Comparison of ENCODE assay signal across 18 cellular contexts in genomic region chr4:25081866-25082471, GRCh38. TPM values are rescaled to one million over a fixed set of nuclear protein-coding genes. Genes with fewer than 3 reads are reported as not detected.
DNase-seq lines count a peak whose midpoint lies in the region; TF ChIP-seq lines count a peak whose summit lies in the region.
"Had no signal": no experiment of that assay in that cellular context is flagged by ENCODE, and none has a peak within 500 bp of the region (broad histone marks: within the 10 kb centered on the region; RNA-seq: fewer than 3 reads in every experiment).

No MANE protein-coding gene starts in this region.

- H3K9me3 ChIP-seq in HUES64 (ENCODE audit: insufficient read depth, low read depth, low read length): 0 out of 2 replicates have a peak, but pooled peaks cover 5% of the 10 kb centered on the region
- H3K9me3 ChIP-seq in right atrium auricular region: no peaks in the 10 kb centered on the region
- H3K9me3 ChIP-seq in trophoblast cell (ENCODE audit: insufficient read depth, low read depth, low read length): no peaks in the 10 kb centered on the region

- H3K4me1 Mint-ChIP-seq in endothelial cell (ENCODE audit: unreplicated experiment) (peaks cover 6% of the 10 kb centered on the region), HFFc6 (ENCODE audit: low read depth) (no peaks in the 10 kb centered on the region)

- no peak overlapping the region for H2AK5ac ChIP-seq in trophoblast cell (ENCODE audit: low read length)

- H4K8ac ChIP-seq in trophoblast cell (ENCODE audit: low read depth, low read length): no peak overlapping the region

- CTCF ChIA-PET in RWPE1 (lab: Yijun Ruan, JAX): interaction anchor here (0.6 kb wide), 1 partner anchor 105 kb away, joined by 3 read pairs; no protein-coding TSS in a partner anchor

- H3K4me3 Mint-ChIP-seq in endothelial cell (ENCODE audit: unreplicated experiment): peak overlapping the region; percentile 0
- H3K4me3 Mint-ChIP-seq in HFFc6: no peak overlapping the region
- H3K4me3 Mint-ChIP-seq: H9 had no signal

- H3K79me2 ChIP-seq in trophoblast cell (ENCODE audit: control insufficient read depth, insufficient read depth, low read length, poor library complexity): no peaks in the 10 kb centered on the region

- H3K4ac ChIP-seq in trophoblast cell (ENCODE audit: low read depth, low read length): no peak overlapping the region

- no peak overlapping the region for H2BK5ac ChIP-seq in trophoblast cell (ENCODE audit: low read depth, low read length, poor library complexity)

- WGBS in HUES64: 82% methylated on average over 6 of the region's 7 CpGs
- WGBS in trophoblast cell (ENCODE audit: extremely low coverage, insufficient coverage, insufficient read length): no CpG with 5 or more reads among the region's 7 CpGs

- H3K4me2 ChIP-seq in trophoblast cell (ENCODE audit: low read length): no peak overlapping the region

- peaks cover 15% of the 10 kb centered on the region for H3K79me1 ChIP-seq in trophoblast cell (ENCODE audit: low read length)

- peaks cover 4% of the 10 kb centered on the region for H3K36me3 Mint-ChIP-seq in endothelial cell (ENCODE audit: low read depth, unreplicated experiment)
- H3K36me3 Mint-ChIP-seq in HFFc6 (ENCODE audit: low read depth): no peaks in the 10 kb centered on the region

- H3K36me3 ChIP-seq in HUES64 (ENCODE audit: insufficient read depth, low read length): no peaks in the 10 kb centered on the region
- H3K36me3 ChIP-seq in right atrium auricular region: no peaks in the 10 kb centered on the region
- no peaks in the 10 kb centered on the region for H3K36me3 ChIP-seq in trophoblast cell (ENCODE audit: control insufficient read depth in 1 of 2, insufficient read depth in 2 of 2, low read length in 2 of 2)

- H3K4me3 ChIP-seq in HUES64 (ENCODE audit: low read length) (no peak overlapping the region), right atrium auricular region (no peak overlapping the region), trophoblast cell (ENCODE audit: low read depth, low read length) (no peak overlapping the region)

- POLR2A ChIA-PET in RWPE1 (lab: Yijun Ruan, JAX; ENCODE audit: low non-redundant PET): no interaction called here

- H2AFZ ChIP-seq in trophoblast cell (ENCODE audit: insufficient read depth, low read length, poor library complexity): no peak overlapping the region

- peak overlapping the region; percentile 58; the same call in 1 of the 2 replicates for H3K27ac ChIP-seq in HUES64 (ENCODE audit: low read depth, low read length)
- H3K27ac ChIP-seq in right atrium auricular region: peak overlapping the region; percentile 20 to 42
- peak overlapping the region; percentile 55 for H3K27ac ChIP-seq in trophoblast cell (ENCODE audit: low read depth, low read length)
- no peak overlapping the region for H3K27ac ChIP-seq in RWPE1
- H3K27ac ChIP-seq: HL-60 had no signal

- H4K91ac ChIP-seq in trophoblast cell (ENCODE audit: low read depth, low read length): no peak overlapping the region

- no peak overlapping the region for H3K9ac ChIP-seq in HUES64 (ENCODE audit: low read depth, low read length)
- H3K9ac ChIP-seq in trophoblast cell (ENCODE audit: low read length): no peak overlapping the region

- H3K4me1 ChIP-seq in HUES64 (ENCODE audit: insufficient read depth, low read length): no peaks in the 10 kb centered on the region
- H3K4me1 ChIP-seq in right atrium auricular region: peaks cover 0 to 12% of the 10 kb centered on the region in 2 donors
- peaks cover 12 to 14% of the 10 kb centered on the region in 2 experiments for H3K4me1 ChIP-seq in trophoblast cell (ENCODE audit: control insufficient read depth in 1 of 2, insufficient read depth in 2 of 2, low read length in 2 of 2)

- no peak overlapping the region for H3K23ac ChIP-seq in trophoblast cell (ENCODE audit: low read length)

- TF ChIP-seq CTCF in endothelial cell (IDR thresholded peaks at IDR 0.05; ENCODE audit: unreplicated experiment): no peak
- TF ChIP-seq CTCF in right atrium auricular region (IDR thresholded peaks at IDR 0.05): no peak
- TF ChIP-seq CTCF in RWPE1 (conservative IDR thresholded peaks at IDR 0.05; ENCODE audit: low read depth): no peak
- no peak for TF ChIP-seq CTCF in HFFc6 (IDR thresholded peaks at IDR 0.05)

- no peak overlapping the region for H3K18ac ChIP-seq in trophoblast cell (ENCODE audit: low read length)

- no peak overlapping the region for H3K27ac Mint-ChIP-seq in endothelial cell (ENCODE audit: unreplicated experiment)
- no peak overlapping the region for H3K27ac Mint-ChIP-seq in HFFc6

- H3K27me3 Mint-ChIP-seq in endothelial cell (ENCODE audit: unreplicated experiment): peaks cover 4% of the 10 kb centered on the region
- H3K27me3 Mint-ChIP-seq in HFFc6 (ENCODE audit: insufficient read depth): peaks cover 34% of the 10 kb centered on the region

- no peak overlapping the region for H2BK120ac ChIP-seq in trophoblast cell (ENCODE audit: insufficient read depth, low read length, poor library complexity)

- H2BK12ac ChIP-seq in trophoblast cell (ENCODE audit: low read length): no peak overlapping the region

- no peak for DNase-seq in endothelial cell (ENCODE audit: low spot score)
- DNase-seq in right atrium auricular region (ENCODE audit: low spot score): no peak
- DNase-seq in trophoblast cell: peak; percentile 84 to 89
- DNase-seq in T-helper 1 cell: no peak
- no peak for DNase-seq in RWPE1 (ENCODE audit: low spot score)
- no peak for DNase-seq in HFFc6
- DNase-seq: C1 segment of cervical spinal cord, DMS79 treated with DMSO at 0.1 percent for 48 hours, H9, NCI-H1105 treated with DMSO at 0.1 percent for 48 hours, NCI-H1694, NCI-H510A, NCI-H748 treated with DMSO at 0.1 percent for 48 hours, OCI-M1 had no signal

- H3K27me3 ChIP-seq in HUES64 (ENCODE audit: insufficient read depth, low read length) (no peaks in the 10 kb centered on the region), right atrium auricular region (no peaks in the 10 kb centered on the region), trophoblast cell (ENCODE audit: insufficient read depth, low read length) (no peaks in the 10 kb centered on the region)

- H4K12ac ChIP-seq in trophoblast cell (ENCODE audit: low read depth, low read length): no peak overlapping the region

- no peaks in the 10 kb centered on the region for H3K9me3 Mint-ChIP-seq in endothelial cell (ENCODE audit: unreplicated experiment)
- no peaks in the 10 kb centered on the region for H3K9me3 Mint-ChIP-seq in HFFc6

- H3K14ac ChIP-seq in trophoblast cell (ENCODE audit: low read length): no peak overlapping the region

RNA-seq across cellular contexts. Expression of gene LGI2, which starts 51.2 kb away (rescaled TPM):
- polyA plus RNA-seq in HUES64 (2013, experiment 1 of 2): 2.7 TPM
- polyA plus RNA-seq in HUES64 (2013, experiment 2 of 2): 2.3 TPM
- total RNA-seq in endothelial cell (ENCODE audit: unreplicated experiment) (0.18 TPM), right atrium auricular region (1 to 10 TPM; 1.1 to 1.9 TPM)
- 0.78 and 0.79 TPM in 2 replicates for polyA plus RNA-seq in trophoblast cell (2013)
- not detected for total RNA-seq in HFFc6 (2021; fragmentation: NEBNext Ultra II Directional; extraction: Animal tissue kit (Norgen Biotek cat#: 25700))
- total RNA-seq: G401, RPMI7951 had no signal

Comparison
In these comparisons a context has a peak if more than half of its experiments do, and no peak if none do; other contexts are left out.
1. DNase-seq: peak in trophoblast cell (2 of 2); none in endothelial cell (single experiment), right atrium auricular region (single experiment), T-helper 1 cell (0 of 5), RWPE1 (single experiment) and HFFc6 (single experiment).